In the genomic region with DNA sequence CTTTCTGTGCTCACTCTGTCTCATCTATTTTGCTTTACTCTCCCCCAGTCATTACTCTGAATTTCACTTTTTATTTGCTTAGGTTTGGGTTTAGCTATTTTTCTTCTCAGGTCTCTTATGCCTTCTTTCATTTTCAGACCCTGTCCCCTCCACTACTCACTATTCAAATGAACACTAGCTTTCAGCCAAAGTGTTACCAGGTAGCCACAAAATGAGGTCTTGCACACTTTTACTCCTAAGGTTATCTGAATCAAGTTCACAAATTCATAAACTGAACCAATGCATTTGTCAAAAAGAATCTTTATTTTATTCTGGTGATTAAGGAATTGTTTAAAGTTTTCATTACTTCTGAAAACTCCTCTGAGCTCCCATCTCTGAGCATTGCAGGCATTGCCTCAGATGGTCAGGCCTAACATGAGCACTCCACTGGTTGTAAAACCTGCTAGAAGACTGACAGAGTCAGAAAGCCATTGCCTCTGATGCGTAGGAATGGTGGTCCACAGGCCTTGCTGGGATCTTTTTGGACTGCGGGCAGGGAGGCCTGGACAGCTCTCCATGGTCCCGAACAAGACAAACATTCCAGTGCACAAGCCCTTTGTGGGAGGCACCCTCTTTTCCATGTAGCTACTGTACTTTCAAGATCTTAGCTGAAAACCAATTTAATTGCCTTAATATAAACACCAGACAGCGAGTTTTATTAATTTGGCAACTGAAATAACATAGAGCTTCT, we compare ENCODE assay signal across 8 cellular contexts. TPM values are rescaled to one million over a fixed set of nuclear protein-coding genes. Genes with fewer than 3 reads are reported as not detected.
DNase-seq lines count a peak whose midpoint lies in the region; ATAC-seq and TF ChIP-seq lines count a peak whose summit lies in the region.

No MANE protein-coding gene starts in this region.

- H3K27me3 ChIP-seq in Loucy (ENCODE audit: insufficient read depth, low read length, poor library complexity, severe bottlenecking) (no peaks in the 10 kb centered on the region), GM23338 (ENCODE audit: insufficient read depth) (no peaks in the 10 kb centered on the region)

- no peak for TF ChIP-seq CTCF in Loucy (conservative IDR thresholded peaks at IDR 0.05; ENCODE audit: low read length)
- TF ChIP-seq CTCF in mucosa of descending colon (IDR thresholded peaks at IDR 0.05), result no peak
- TF ChIP-seq CTCF in GM23338 (conservative IDR thresholded peaks at IDR 0.05; ENCODE audit: low read depth in 2 of 2), result no peak

- peaks cover 10% of the 10 kb centered on the region; the same call in 2 of the 3 replicates for H3K4me1 Mint-ChIP-seq in GM23338

- H3K4me2 ChIP-seq in Loucy (ENCODE audit: low read depth, low read length, poor library complexity, severe bottlenecking) (peak overlapping the region; percentile 14), GM23338 (no peak overlapping the region)

- no peak overlapping the region for H3K27ac Mint-ChIP-seq in GM23338

- H3K79me2 ChIP-seq in Loucy (ENCODE audit: insufficient read depth, low read length) (peaks cover 57% of the 10 kb centered on the region), GM23338 (replicated peaks; ENCODE audit: insufficient read depth) (peaks cover 28% of the 10 kb centered on the region)

- no peaks in the 10 kb centered on the region for H3K27me3 Mint-ChIP-seq in GM23338 (ENCODE audit: insufficient read depth, low read depth, poor library complexity)

- intact Hi-C loops in mucosa of descending colon (cut with DNase I, micrococcal nuclease), result no loop called here

- H3K9ac ChIP-seq in Loucy (ENCODE audit: low read depth, low read length, poor library complexity, severe bottlenecking), result no peak overlapping the region

- H3K4me1 ChIP-seq in Loucy (ENCODE audit: insufficient read depth, low read length, poor library complexity, severe bottlenecking) (peaks cover 30% of the 10 kb centered on the region), mucosa of descending colon (ENCODE audit: low read depth) (no peaks in the 10 kb centered on the region), GM23338 (ENCODE audit: insufficient read depth) (peaks cover 4% of the 10 kb centered on the region; the same call in 1 of the 2 replicates)

- ATAC-seq in GM18508 (IDR thresholded peaks at IDR 0.05; ENCODE audit: insufficient read depth, unreplicated experiment) (peak; percentile 68), GM21737 (IDR thresholded peaks at IDR 0.05; ENCODE audit: unreplicated experiment) (peak; percentile 85), mucosa of descending colon (peak; percentile 9), GM23338 (no peak; the same call in 2 of the 3 replicates)

- H3K9me3 Mint-ChIP-seq in GM23338, result peaks cover 1% of the 10 kb centered on the region; the same call in 1 of the 3 replicates

- H4K20me1 ChIP-seq in Loucy (ENCODE audit: insufficient read depth, low read length, poor library complexity, severe bottlenecking) (no peaks in the 10 kb centered on the region), GM23338 (replicated peaks; ENCODE audit: insufficient read depth) (no peaks in the 10 kb centered on the region; the same call in none of the 2 replicates)

- H3K27ac ChIP-seq in GM23338 (ENCODE audit: low read depth), result no peak overlapping the region

- no peaks in the 10 kb centered on the region for H3K9me2 ChIP-seq in Loucy (replicated peaks; ENCODE audit: low read depth, low read length)
- no peaks in the 10 kb centered on the region for H3K9me2 ChIP-seq in GM23338 (ENCODE audit: insufficient read depth)

- peaks cover 6% of the 10 kb centered on the region; the same call in 1 of the 2 replicates for H3K36me3 ChIP-seq in Loucy (ENCODE audit: insufficient read depth, low read length)
- no peaks in the 10 kb centered on the region for H3K36me3 ChIP-seq in mucosa of descending colon (ENCODE audit: low read depth)
- H3K36me3 ChIP-seq in GM23338 (ENCODE audit: insufficient read depth), result no peaks in the 10 kb centered on the region; the same call in 1 of the 2 replicates

- H3K36me3 Mint-ChIP-seq in GM23338 (ENCODE audit: low read depth), result peaks cover 13% of the 10 kb centered on the region

- H2AFZ ChIP-seq in Loucy (ENCODE audit: low read length), result no peak overlapping the region
- no peak overlapping the region for H2AFZ ChIP-seq in GM23338

- no peak overlapping the region for H3K4me3 ChIP-seq in Loucy (ENCODE audit: low read length, poor library complexity, severe bottlenecking)
- H3K4me3 ChIP-seq in mucosa of descending colon, result no peak overlapping the region
- no peak overlapping the region for H3K4me3 ChIP-seq in GM23338

- no peaks in the 10 kb centered on the region for H3F3A ChIP-seq in Loucy (ENCODE audit: low read depth)
- H3F3A ChIP-seq in GM23338 (replicated peaks; ENCODE audit: low read depth), result no peaks in the 10 kb centered on the region

- no peak for DNase-seq in mucosa of descending colon
- DNase-seq in NK-92 treated with Interleukin-12 subunit alpha and Interleukin-12 subunit beta, amount 100 ng/mL, for 24 hours (lab: John Stamatoyannopoulos, UW), result no peak
- no peak for DNase-seq in GM23338 (ENCODE audit: low spot score)
- DNase-seq in NCI-H1048 (lab: John Stamatoyannopoulos, UW), result no peak
- DNase-seq in NCI-H2107 treated with DMSO at 0.1 percent for 48 hours (lab: John Stamatoyannopoulos, UW; ENCODE audit: unreplicated experiment), result no peak

- no peak overlapping the region for H3K4me3 Mint-ChIP-seq in GM23338

- H3K9me3 ChIP-seq in Loucy (ENCODE audit: insufficient read depth, low read depth, low read length), result no peaks in the 10 kb centered on the region
- H3K9me3 ChIP-seq in mucosa of descending colon, result no peaks in the 10 kb centered on the region

TF ChIP-seq in GM23338, 12 proteins besides CTCF, POLR2A, EP300 and RAD21:
- TF ChIP-seq JUNB (IDR thresholded peaks at IDR 0.05; ENCODE audit: unreplicated experiment) (no peak), POLR2AphosphoS5 (IDR thresholded peaks at IDR 0.05; ENCODE audit: low read depth) (no peak), EZH2 (IDR thresholded peaks at IDR 0.05; ENCODE audit: low read depth, unreplicated experiment) (no peak)
- TF ChIP-seq, protein P1, sequence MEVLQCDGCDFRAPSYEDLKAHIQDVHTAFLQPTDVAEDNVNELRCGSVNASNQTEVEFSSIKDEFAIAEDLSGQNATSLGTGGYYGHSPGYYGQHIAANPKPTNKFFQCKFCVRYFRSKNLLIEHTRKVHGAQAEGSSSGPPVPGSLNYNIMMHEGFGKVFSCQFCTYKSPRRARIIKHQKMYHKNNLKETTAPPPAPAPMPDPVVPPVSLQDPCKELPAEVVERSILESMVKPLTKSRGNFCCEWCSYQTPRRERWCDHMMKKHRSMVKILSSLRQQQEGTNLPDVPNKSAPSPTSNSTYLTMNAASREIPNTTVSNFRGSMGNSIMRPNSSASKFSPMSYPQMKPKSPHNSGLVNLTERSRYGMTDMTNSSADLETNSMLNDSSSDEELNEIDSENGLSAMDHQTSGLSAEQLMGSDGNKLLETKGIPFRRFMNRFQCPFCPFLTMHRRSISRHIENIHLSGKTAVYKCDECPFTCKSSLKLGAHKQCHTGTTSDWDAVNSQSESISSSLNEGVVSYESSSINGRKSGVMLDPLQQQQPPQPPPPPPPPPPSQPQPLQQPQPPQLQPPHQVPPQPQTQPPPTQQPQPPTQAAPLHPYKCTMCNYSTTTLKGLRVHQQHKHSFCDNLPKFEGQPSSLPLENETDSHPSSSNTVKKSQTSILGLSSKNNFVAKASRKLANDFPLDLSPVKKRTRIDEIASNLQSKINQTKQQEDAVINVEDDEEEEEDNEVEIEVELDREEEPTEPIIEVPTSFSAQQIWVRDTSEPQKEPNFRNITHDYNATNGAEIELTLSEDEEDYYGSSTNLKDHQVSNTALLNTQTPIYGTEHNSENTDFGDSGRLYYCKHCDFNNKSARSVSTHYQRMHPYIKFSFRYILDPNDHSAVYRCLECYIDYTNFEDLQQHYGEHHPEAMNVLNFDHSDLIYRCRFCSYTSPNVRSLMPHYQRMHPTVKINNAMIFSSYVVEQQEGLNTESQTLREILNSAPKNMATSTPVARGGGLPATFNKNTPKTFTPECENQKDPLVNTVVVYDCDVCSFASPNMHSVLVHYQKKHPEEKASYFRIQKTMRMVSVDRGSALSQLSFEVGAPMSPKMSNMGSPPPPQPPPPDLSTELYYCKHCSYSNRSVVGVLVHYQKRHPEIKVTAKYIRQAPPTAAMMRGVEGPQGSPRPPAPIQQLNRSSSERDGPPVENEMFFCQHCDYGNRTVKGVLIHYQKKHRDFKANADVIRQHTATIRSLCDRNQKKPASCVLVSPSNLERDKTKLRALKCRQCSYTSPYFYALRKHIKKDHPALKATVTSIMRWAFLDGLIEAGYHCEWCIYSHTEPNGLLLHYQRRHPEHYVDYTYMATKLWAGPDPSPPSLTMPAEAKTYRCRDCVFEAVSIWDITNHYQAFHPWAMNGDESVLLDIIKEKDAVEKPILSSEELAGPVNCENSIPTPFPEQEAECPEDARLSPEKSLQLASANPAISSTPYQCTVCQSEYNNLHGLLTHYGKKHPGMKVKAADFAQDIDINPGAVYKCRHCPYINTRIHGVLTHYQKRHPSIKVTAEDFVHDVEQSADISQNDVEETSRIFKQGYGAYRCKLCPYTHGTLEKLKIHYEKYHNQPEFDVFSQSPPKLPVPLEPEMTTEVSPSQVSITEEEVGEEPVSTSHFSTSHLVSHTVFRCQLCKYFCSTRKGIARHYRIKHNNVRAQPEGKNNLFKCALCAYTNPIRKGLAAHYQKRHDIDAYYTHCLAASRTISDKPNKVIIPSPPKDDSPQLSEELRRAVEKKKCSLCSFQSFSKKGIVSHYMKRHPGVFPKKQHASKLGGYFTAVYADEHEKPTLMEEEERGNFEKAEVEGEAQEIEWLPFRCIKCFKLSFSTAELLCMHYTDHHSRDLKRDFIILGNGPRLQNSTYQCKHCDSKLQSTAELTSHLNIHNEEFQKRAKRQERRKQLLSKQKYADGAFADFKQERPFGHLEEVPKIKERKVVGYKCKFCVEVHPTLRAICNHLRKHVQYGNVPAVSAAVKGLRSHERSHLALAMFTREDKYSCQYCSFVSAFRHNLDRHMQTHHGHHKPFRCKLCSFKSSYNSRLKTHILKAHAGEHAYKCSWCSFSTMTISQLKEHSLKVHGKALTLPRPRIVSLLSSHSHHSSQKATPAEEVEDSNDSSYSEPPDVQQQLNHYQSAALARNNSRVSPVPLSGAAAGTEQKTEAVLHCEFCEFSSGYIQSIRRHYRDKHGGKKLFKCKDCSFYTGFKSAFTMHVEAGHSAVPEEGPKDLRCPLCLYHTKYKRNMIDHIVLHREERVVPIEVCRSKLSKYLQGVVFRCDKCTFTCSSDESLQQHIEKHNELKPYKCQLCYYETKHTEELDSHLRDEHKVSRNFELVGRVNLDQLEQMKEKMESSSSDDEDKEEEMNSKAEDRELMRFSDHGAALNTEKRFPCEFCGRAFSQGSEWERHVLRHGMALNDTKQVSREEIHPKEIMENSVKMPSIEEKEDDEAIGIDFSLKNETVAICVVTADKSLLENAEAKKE (CRISPR knock-in tag; IDR thresholded peaks at IDR 0.05), result no peak

RNA-seq across cellular contexts. Expression of a gene that starts 48.5 kb away (rescaled TPM):
- 10 to 100 TPM; 15.0 to 63.0 (median 24.8) TPM for total RNA-seq in mucosa of descending colon
- total RNA-seq in GM23338 (2014; rRNA removed; shearing (Covaris generic)), result 70.8 and 143 TPM in 2 replicates
- 46.8 and 54.9 TPM in 2 replicates for polyA plus RNA-seq in GM23338 (2016; fragmentation: Nextera tagmentation; extraction: Ambion mirVana)
